1 cellular context compared by ENCODE assay signal in the genomic region with DNA sequence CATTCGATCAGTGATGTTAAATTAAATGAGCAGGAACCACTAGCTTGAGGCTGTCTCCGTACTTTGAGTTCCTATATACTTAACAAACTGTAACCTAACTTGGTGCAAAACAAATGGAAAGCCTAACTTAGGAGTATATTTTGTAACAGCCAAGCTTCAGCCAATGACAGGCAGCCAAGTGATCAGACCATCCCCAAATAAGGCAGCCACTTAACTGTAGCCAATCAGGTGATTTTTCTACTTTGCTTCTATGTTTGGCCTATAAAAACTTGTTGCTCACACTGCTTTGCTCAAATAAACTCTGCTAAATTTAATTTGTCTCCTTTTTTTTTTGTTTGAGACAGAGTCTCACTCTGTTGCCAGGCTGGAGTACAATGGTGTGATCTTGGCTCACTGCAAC.
TF ChIP-seq lines count a peak whose summit lies in the region.

No MANE protein-coding gene starts in this region.

TF ChIP-seq in HCT116, 20 proteins besides CTCF, POLR2A, EP300 and RAD21:
- TF ChIP-seq EZH2phosphoT487 (IDR thresholded peaks at IDR 0.05; ENCODE audit: borderline replicate concordance) (no peak), SRF (IDR thresholded peaks at IDR 0.05; ENCODE audit: low read depth) (peak; percentile 44; the same call in 1 of the 2 replicates), EGR1 (IDR thresholded peaks at IDR 0.05; ENCODE audit: low read depth) (no peak)
